Comparison of ENCODE assay signal across 18 cellular contexts in genomic region chr1:214864896-214865688, GRCh38.
DNase-seq lines count a peak whose midpoint lies in the region; ATAC-seq and TF ChIP-seq lines count a peak whose summit lies in the region.
"Had no signal": no experiment of that assay in that cellular context is flagged by ENCODE, and none has a peak within 500 bp of the region (broad histone marks: within the 10 kb centered on the region; RNA-seq: fewer than 3 reads in every experiment).

No MANE protein-coding gene starts in this region.

- H3K27me3 ChIP-seq in mammary epithelial cell (ENCODE audit: insufficient read depth, low read length): no peaks in the 10 kb centered on the region
- H3K27me3 ChIP-seq: gastrocnemius medialis had no signal

- BruUV-seq in mammary epithelial cell (replicated peaks; lab: Mats Ljungman, UMichigan): no TSS peak

- H3K27ac Mint-ChIP-seq in WTC11: no peak overlapping the region
- H3K27ac Mint-ChIP-seq: activated naive CD4-positive, alpha-beta T cell treated with anti-CD3 and anti-CD28 coated beads, Interleukin-2, amount 50 U/mL, for 24 hours; B cell had no signal

- H3K4me3 Mint-ChIP-seq in WTC11: no peak overlapping the region
- H3K4me3 Mint-ChIP-seq: activated naive CD4-positive, alpha-beta T cell treated with anti-CD3 and anti-CD28 coated beads, Interleukin-2, amount 50 U/mL, for 24 hours; B cell had no signal

- in situ Hi-C loops in mammary epithelial cell (cut with MboI; ENCODE audit: low sequenced_read_pairs in 2 of 2): no loop called here

- POLR2A ChIA-PET in WTC11 (lab: Charles Lee): no interaction called here

- ATAC-seq in HG03571 (IDR thresholded peaks at IDR 0.05; ENCODE audit: unreplicated experiment) (no peak), WTC11 (no peak), HG03378 (IDR thresholded peaks at IDR 0.05; ENCODE audit: unreplicated experiment) (no peak)
- ATAC-seq: gastrocnemius medialis, mucosa of descending colon had no signal

- H2AFZ ChIP-seq in mammary epithelial cell (ENCODE audit: low read depth, low read length): no peak overlapping the region
- H2AFZ ChIP-seq: parathyroid adenoma had no signal

- 17% methylated on average over 3 of the region's 3 CpGs for WGBS in mammary epithelial cell (ENCODE audit: low coverage, missing lambda C conversion rate)

- no peak for TF ChIP-seq CTCF in mammary epithelial cell (conservative IDR thresholded peaks at IDR 0.05 in 1 of 2, IDR thresholded peaks at IDR 0.05 in 1 of 2; ENCODE audit: extremely low read depth in 1 of 2, insufficient read depth in 1 of 2, low read depth in 1 of 2, low read length in 2 of 2)
- no peak for TF ChIP-seq CTCF in WTC11 (IDR thresholded peaks at IDR 0.05)

- H3K36me3 Mint-ChIP-seq in WTC11: peaks cover 3% of the 10 kb centered on the region; the same call in 1 of the 2 replicates
- H3K36me3 Mint-ChIP-seq: activated naive CD4-positive, alpha-beta T cell treated with anti-CD3 and anti-CD28 coated beads, Interleukin-2, amount 50 U/mL, for 24 hours had no signal

- no peaks in the 10 kb centered on the region for H3K9me3 ChIP-seq in mammary epithelial cell (replicated peaks; ENCODE audit: insufficient read depth, low read length)
- H3K9me3 ChIP-seq: gastrocnemius medialis, mucosa of descending colon had no signal

- intact Hi-C loops in mammary epithelial cell (cut with micrococcal nuclease): loop anchor here (1.0 kb wide), 1 partner anchor 36 kb away; no protein-coding TSS in a partner anchor

- peaks cover 14% of the 10 kb centered on the region for H3K4me1 ChIP-seq in mammary epithelial cell (ENCODE audit: insufficient read depth, low read length)
- H3K4me1 ChIP-seq: gastrocnemius medialis, parathyroid adenoma had no signal

- CTCF ChIA-PET in mammary epithelial cell (lab: Charles Lee; ENCODE audit: low non-redundant PET) (no interaction called here), WTC11 (lab: Charles Lee) (no interaction called here)

- H3K4me2 ChIP-seq in mammary epithelial cell (ENCODE audit: insufficient read depth, low read depth, low read length): peak overlapping the region; percentile 38

- no peak overlapping the region for H3K27ac ChIP-seq in mammary epithelial cell (ENCODE audit: insufficient read depth, low read depth, low read length)
- H3K27ac ChIP-seq: coronary artery, gastrocnemius medialis, parathyroid adenoma had no signal

- DNase-seq in AG08395 (ENCODE audit: low spot score): peak; percentile 50
- peak; percentile 38 for DNase-seq in HT1080 (ENCODE audit: low read depth)
- peak; percentile 70 for DNase-seq in mammary epithelial cell
- peak; percentile 91 for DNase-seq in iris pigment epithelial cell (ENCODE audit: low read depth)
- DNase-seq in GOT3 (lab: John Stamatoyannopoulos, UW): no peak
- DNase-seq in WTC11 (ENCODE audit: low spot score): no peak
- DNase-seq: activated CD8-positive, alpha-beta memory T cell treated with anti-CD3 and anti-CD28 coated beads, Interleukin-2, amount 50 U/mL, for 48 hours; DND-41; gastrocnemius medialis; mucosa of descending colon; NCI-H510A treated with DMSO at 0.1 percent for 48 hours; OCI-M1 had no signal

- H4K20me1 ChIP-seq in mammary epithelial cell (ENCODE audit: insufficient read depth, low read length): no peaks in the 10 kb centered on the region

- H3K9me3 Mint-ChIP-seq in WTC11: peaks cover 9% of the 10 kb centered on the region; the same call in 1 of the 2 replicates
- H3K9me3 Mint-ChIP-seq: activated naive CD4-positive, alpha-beta T cell treated with anti-CD3 and anti-CD28 coated beads, Interleukin-2, amount 50 U/mL, for 24 hours had no signal

- H3K4me3 ChIP-seq in mammary epithelial cell (replicated peaks in 1 of 3; ENCODE audit: insufficient read depth in 1 of 3, low read depth in 2 of 3, low read length in 3 of 3): no peak overlapping the region
- H3K4me3 ChIP-seq: coronary artery, gastrocnemius medialis, mucosa of descending colon had no signal

- dilution Hi-C loops in mammary epithelial cell (cut with HindIII; ENCODE audit: low sequenced_read_pairs): no loop called here

- H3K27me3 Mint-ChIP-seq in WTC11 (ENCODE audit: low read depth): no peaks in the 10 kb centered on the region
- H3K27me3 Mint-ChIP-seq: activated naive CD4-positive, alpha-beta T cell treated with anti-CD3 and anti-CD28 coated beads, Interleukin-2, amount 50 U/mL, for 24 hours; B cell had no signal

- no peaks in the 10 kb centered on the region for H3K36me3 ChIP-seq in mammary epithelial cell (ENCODE audit: insufficient read depth, low read length)
- H3K36me3 ChIP-seq: gastrocnemius medialis had no signal

- no peaks in the 10 kb centered on the region for H3K4me1 Mint-ChIP-seq in WTC11
- H3K4me1 Mint-ChIP-seq: activated naive CD4-positive, alpha-beta T cell treated with anti-CD3 and anti-CD28 coated beads, Interleukin-2, amount 50 U/mL, for 24 hours; B cell had no signal

- no peak overlapping the region for H3K9ac ChIP-seq in mammary epithelial cell (ENCODE audit: insufficient read depth, low read length)
- H3K9ac ChIP-seq: parathyroid adenoma had no signal

- no peaks in the 10 kb centered on the region for H3K79me2 ChIP-seq in mammary epithelial cell (ENCODE audit: insufficient read depth, low read length)
- H3K79me2 ChIP-seq: parathyroid adenoma had no signal

TF ChIP-seq in WTC11, 78 proteins besides CTCF, POLR2A, EP300 and RAD21:
- no peak for TF ChIP-seq ZBTB43 (CRISPR knock-in tag; IDR thresholded peaks at IDR 0.05)
- TF ChIP-seq ZNF416 (CRISPR knock-in tag; IDR thresholded peaks at IDR 0.05): no peak
- no peak for TF ChIP-seq FOXJ3 (CRISPR knock-in tag; IDR thresholded peaks at IDR 0.05; ENCODE audit: borderline replicate concordance)
- TF ChIP-seq ATF6 (CRISPR knock-in tag; IDR thresholded peaks at IDR 0.05): no peak
- no peak for TF ChIP-seq SMAD4 (CRISPR knock-in tag; IDR thresholded peaks at IDR 0.05)
- TF ChIP-seq USF2 (CRISPR knock-in tag; IDR thresholded peaks at IDR 0.05): no peak
- no peak for TF ChIP-seq TEAD4 (CRISPR knock-in tag; IDR thresholded peaks at IDR 0.05)
- TF ChIP-seq KAT7 (CRISPR knock-in tag; IDR thresholded peaks at IDR 0.05; ENCODE audit: borderline replicate concordance): no peak
- no peak for TF ChIP-seq ZNF317 (CRISPR knock-in tag; IDR thresholded peaks at IDR 0.05; ENCODE audit: borderline replicate concordance, low read depth)
- TF ChIP-seq PRRX2 (CRISPR knock-in tag; IDR thresholded peaks at IDR 0.05): no peak

Comparison
In these comparisons a context has a peak if more than half of its experiments do, and no peak if none do; other contexts are left out.
1. DNase-seq: peak in AG08395 (single experiment), HT1080 (single experiment), mammary epithelial cell (single experiment) and iris pigment epithelial cell (single experiment); none in GOT3 (single experiment) and WTC11 (single experiment).